7 cellular contexts compared by ENCODE assay signal in the genomic region with DNA sequence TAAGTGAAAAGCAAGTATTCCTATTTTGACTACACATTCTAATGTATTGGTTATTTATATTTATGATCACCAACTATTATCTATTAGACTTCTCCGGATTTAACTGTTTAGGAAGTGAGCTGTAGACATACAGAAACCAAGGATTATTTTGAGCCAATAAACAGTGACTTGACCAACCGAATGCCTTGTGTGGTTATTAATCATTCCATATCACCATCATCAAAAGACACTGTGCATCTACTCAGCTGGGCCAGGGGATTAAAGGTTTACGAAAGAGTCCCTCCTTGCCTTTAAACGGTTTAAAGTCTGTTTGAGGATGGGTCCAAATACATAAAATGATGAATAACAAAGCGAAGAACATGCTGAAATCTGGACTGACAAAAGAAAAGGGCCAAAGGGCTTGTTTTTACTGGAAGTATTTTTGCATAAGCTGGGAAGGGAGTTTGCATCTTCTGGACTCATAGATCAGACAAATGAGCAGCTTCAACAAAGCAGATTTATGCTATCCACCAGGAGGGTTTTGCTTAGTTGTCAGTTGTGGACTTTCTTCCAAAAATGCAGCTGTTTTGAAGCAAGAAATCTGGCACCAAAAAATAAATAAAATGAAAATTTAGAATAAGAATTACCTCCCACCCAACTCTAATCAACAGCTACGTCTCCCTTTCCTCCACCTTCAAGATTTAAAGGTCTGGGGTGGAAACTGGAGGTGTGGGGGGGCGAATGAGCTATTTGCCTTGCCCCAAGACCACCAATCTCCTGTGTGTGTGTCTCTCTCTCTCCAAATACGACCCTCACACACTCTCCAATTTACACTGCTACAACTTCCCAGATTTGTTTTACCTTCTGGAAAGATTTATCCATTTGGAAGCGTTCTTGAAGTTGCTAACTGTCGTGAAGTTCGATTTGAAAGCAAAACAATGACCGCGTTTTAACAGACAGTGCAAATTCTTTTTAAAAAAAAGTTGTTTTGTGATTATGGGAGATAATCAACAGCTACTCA. TPM values are rescaled to one million over a fixed set of nuclear protein-coding genes. Genes with fewer than 3 reads are reported as not detected.
DNase-seq lines count a peak whose midpoint lies in the region; ATAC-seq and TF ChIP-seq lines count a peak whose summit lies in the region.

No MANE protein-coding gene starts in this region.

- no peaks in the 10 kb centered on the region for H3K9me3 ChIP-seq in SK-N-SH
- H3K9me3 ChIP-seq in hepatocyte (ENCODE audit: low read depth) = no peaks in the 10 kb centered on the region
- no peaks in the 10 kb centered on the region for H3K9me3 ChIP-seq in stomach

- peaks cover 23% of the 10 kb centered on the region for H3F3A ChIP-seq in SK-N-SH (replicated peaks; ENCODE audit: insufficient read depth)

- H3K4me3 Mint-ChIP-seq in HFFc6 = peak overlapping the region; percentile 97

- no peaks in the 10 kb centered on the region for H3K9me2 ChIP-seq in SK-N-SH
- no peaks in the 10 kb centered on the region for H3K9me2 ChIP-seq in hepatocyte (replicated peaks; ENCODE audit: insufficient read depth)

- no peak for TF ChIP-seq CTCF in HFFc6 (IDR thresholded peaks at IDR 0.05)
- TF ChIP-seq CTCF in SK-N-SH (IDR thresholded peaks at IDR 0.05) = no peak
- no peak for TF ChIP-seq CTCF in hepatocyte (IDR thresholded peaks at IDR 0.05; ENCODE audit: poor library complexity)
- no peak for TF ChIP-seq CTCF in stomach (IDR thresholded peaks at IDR 0.05)
- TF ChIP-seq CTCF in GM20000 (IDR thresholded peaks at IDR 0.05; ENCODE audit: extremely low read depth, missing control alignments) = no peak

- TF ChIP-seq RAD21 in SK-N-SH (IDR thresholded peaks at IDR 0.05; ENCODE audit: low read length) = no peak

- no peak for ATAC-seq in GM18517 (IDR thresholded peaks at IDR 0.05; ENCODE audit: unreplicated experiment)

- H3K27ac ChIP-seq in SK-N-SH (ENCODE audit: low read depth in 2 of 2, low read length in 1 of 2) (peak overlapping the region; percentile 94 to 100), hepatocyte (peak overlapping the region; percentile 93), stomach (peak overlapping the region; percentile 59 to 95 (median 95))

- H3K79me2 ChIP-seq in SK-N-SH (ENCODE audit: insufficient read depth) = no peaks in the 10 kb centered on the region; the same call in 1 of the 2 replicates
- H3K79me2 ChIP-seq in hepatocyte = no peaks in the 10 kb centered on the region

- peaks cover 10% of the 10 kb centered on the region; the same call in 1 of the 2 replicates for H3K36me3 Mint-ChIP-seq in HFFc6 (ENCODE audit: low read depth)

- peaks cover 57% of the 10 kb centered on the region for H3K4me1 Mint-ChIP-seq in HFFc6 (ENCODE audit: low read depth)

- peak; percentile 47 for DNase-seq in HFFc6
- DNase-seq in SK-N-SH = no peak
- peak; percentile 18 for DNase-seq in hepatocyte (ENCODE audit: low spot score)
- DNase-seq in stomach = no peak
- DNase-seq in GM20000 (ENCODE audit: low spot score) = no peak
- no peak for DNase-seq in stimulated activated CD4-positive, alpha-beta T cell treated with anti-CD3 and anti-CD28 coated beads, Interleukin-2, amount 100 ng/mL, for 24 hours

- intact Hi-C loops in stomach (cut with DNase I; ENCODE audit: low total_unique reads) = no loop called here

- CTCF ChIA-PET in SK-N-SH (lab: Yijun Ruan, JAX) = interaction anchor here (0.7 to 1.1 kb wide), 2 partner anchors 8 to 44 kb away, joined by 3 read pairs; no protein-coding TSS in a partner anchor

- H2AFZ ChIP-seq in SK-N-SH (ENCODE audit: low read depth) (peak overlapping the region; percentile 68), hepatocyte (peak overlapping the region; percentile 60)

- peak overlapping the region; percentile 97 for H3K27ac Mint-ChIP-seq in HFFc6

- no peaks in the 10 kb centered on the region for H3K9me3 Mint-ChIP-seq in HFFc6

- POLR2A ChIA-PET in SK-N-SH (lab: Yijun Ruan, JAX) = no interaction called here

- H3K27me3 ChIP-seq in SK-N-SH (ENCODE audit: insufficient read depth) (no peaks in the 10 kb centered on the region), hepatocyte (no peaks in the 10 kb centered on the region), stomach (peaks cover 0 to 8% (median 5%) of the 10 kb centered on the region in 3 donors)

- H3K36me3 ChIP-seq in SK-N-SH (replicated peaks in 1 of 2; ENCODE audit: control insufficient read depth in 1 of 2, insufficient read depth in 2 of 2, low read length in 1 of 2) (no peaks in the 10 kb centered on the region), hepatocyte (replicated peaks; ENCODE audit: insufficient read depth, low read depth) (no peaks in the 10 kb centered on the region), stomach (no peaks in the 10 kb centered on the region)

- 14% methylated on average over 13 of the region's 13 CpGs for WGBS in SK-N-SH (ENCODE audit: low lambda C conversion rate)
- WGBS in hepatocyte (ENCODE audit: low lambda C conversion rate, missing lambda C conversion rate) = 14% methylated on average over 13 of the region's 13 CpGs
- WGBS in stomach, 5 donors = 24 to 34% (median 25%) methylated on average over 13 of the region's 13 CpGs

- peak overlapping the region; percentile 73 to 83 for H3K4me3 ChIP-seq in SK-N-SH (ENCODE audit: low read depth in 2 of 2, low read length in 1 of 2)
- peak overlapping the region; percentile 18 for H3K4me3 ChIP-seq in hepatocyte
- peak overlapping the region; percentile 47 to 56 (median 54) for H3K4me3 ChIP-seq in stomach

- H4K20me1 ChIP-seq in SK-N-SH (ENCODE audit: insufficient read depth) (no peaks in the 10 kb centered on the region), hepatocyte (ENCODE audit: insufficient read depth, poor library complexity, severe bottlenecking) (no peaks in the 10 kb centered on the region)

- peaks cover 1% of the 10 kb centered on the region; the same call in 1 of the 2 replicates for H3K27me3 Mint-ChIP-seq in HFFc6 (ENCODE audit: insufficient read depth)

- H3K4me2 ChIP-seq in SK-N-SH (peak overlapping the region; percentile 85), hepatocyte (peak overlapping the region; percentile 80)

- H3K9ac ChIP-seq in SK-N-SH = peak overlapping the region; percentile 98

- H3K4me1 ChIP-seq in SK-N-SH (ENCODE audit: control insufficient read depth in 1 of 2, insufficient read depth in 2 of 2, low read depth in 1 of 2, low read length in 1 of 2) = peaks cover 3 to 21% of the 10 kb centered on the region in 2 experiments; a peak in 3 of 4 replicates
- H3K4me1 ChIP-seq in hepatocyte (ENCODE audit: insufficient read depth) = peaks cover 21% of the 10 kb centered on the region
- H3K4me1 ChIP-seq in stomach = peaks cover 5 to 28% (median 21%) of the 10 kb centered on the region in 4 donors

- TF ChIP-seq POLR2A in stomach (IDR thresholded peaks at IDR 0.05) = no peak

- TF ChIP-seq EP300 in SK-N-SH (IDR thresholded peaks at IDR 0.05; ENCODE audit: borderline replicate concordance in 1 of 2, low read depth in 1 of 2, low read length in 1 of 2) = no peak
- TF ChIP-seq EP300 in stomach (IDR thresholded peaks at IDR 0.05) = no peak

TF ChIP-seq in SK-N-SH, 30 proteins besides CTCF, POLR2A, EP300 and RAD21:
- TF ChIP-seq, protein P1, sequence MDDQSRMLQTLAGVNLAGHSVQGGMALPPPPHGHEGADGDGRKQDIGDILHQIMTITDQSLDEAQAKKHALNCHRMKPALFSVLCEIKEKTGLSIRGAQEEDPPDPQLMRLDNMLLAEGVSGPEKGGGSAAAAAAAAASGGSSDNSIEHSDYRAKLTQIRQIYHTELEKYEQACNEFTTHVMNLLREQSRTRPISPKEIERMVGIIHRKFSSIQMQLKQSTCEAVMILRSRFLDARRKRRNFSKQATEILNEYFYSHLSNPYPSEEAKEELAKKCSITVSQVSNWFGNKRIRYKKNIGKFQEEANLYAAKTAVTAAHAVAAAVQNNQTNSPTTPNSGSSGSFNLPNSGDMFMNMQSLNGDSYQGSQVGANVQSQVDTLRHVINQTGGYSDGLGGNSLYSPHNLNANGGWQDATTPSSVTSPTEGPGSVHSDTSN (IDR thresholded peaks at IDR 0.05) = peak; percentile 61
- TF ChIP-seq TCF12 (IDR thresholded peaks at IDR 0.05) = 0 out of 2 replicates have a peak, but pooled peaks have one; percentile 11
- no peak for TF ChIP-seq NRF1 (IDR thresholded peaks at IDR 0.05; ENCODE audit: low read depth, low read length)

RNA-seq across cellular contexts. Expression of a gene that starts 33.5 kb away (rescaled TPM):
- total RNA-seq in HFFc6 (2021; fragmentation: NEBNext Ultra II Directional; extraction: Animal tissue kit (Norgen Biotek cat#: 25700)) = 10 to 100 TPM in 4 of 6 experiments, 1 to 10 TPM in 2; 7.2 to 11.9 (median 10.9) TPM
- 4.0 and 4.9 TPM in 2 replicates for polyA plus RNA-seq in SK-N-SH (2012; rRNA removed)
- polyA plus RNA-seq in SK-N-SH (2012; cell fraction: cytosol; rRNA removed) = 2.1 and 3.1 TPM in 2 replicates
- 13.3 and 16.5 TPM in 2 replicates for polyA plus RNA-seq in SK-N-SH (2012; cell fraction: nucleus; rRNA removed)
- total RNA-seq in hepatocyte = 44.3 and 54.6 TPM in 2 replicates
- 89.2 and 137 TPM in 2 replicates for polyA plus RNA-seq in hepatocyte
- 10 to 100 TPM in 3 of 5 donors, 1 to 10 TPM in 1, not detected in 1; 5.3 to 86.5 (median 22.8) TPM for total RNA-seq in stomach
- polyA plus RNA-seq in stomach = 10 to 100 TPM in 2 of 3 donors, 1 to 10 TPM in 1; 7.4 to 18.8 (median 18.2) TPM

Comparison
In these comparisons a context has a peak if more than half of its experiments do, and no peak if none do; other contexts are left out.
1. DNase-seq: peak in HFFc6 (single experiment) and hepatocyte (single experiment); none in SK-N-SH (single experiment), stomach (single experiment), GM20000 (single experiment) and stimulated activated CD4-positive, alpha-beta T cell treated with anti-CD3 and anti-CD28 coated beads, Interleukin-2, amount 100 ng/mL, for 24 hours (0 of 2).
2. H3K4me3 ChIP-seq: peak in every context shown above with its lines; median percentile 78 in SK-N-SH; 54 in stomach; 18 in hepatocyte.
3. Peak in every context shown above with its lines, with median percentiles within 50 percentile points of each other: H3K27ac ChIP-seq.